Comparison of ENCODE assay signal across 9 cellular contexts in genomic region chr3:112128843-112129727, GRCh38. TPM values are rescaled to one million over a fixed set of nuclear protein-coding genes. Genes with fewer than 3 reads are reported as not detected.
A peak's percentile ranks its signal among the peaks of the same experiment; 100 is the strongest.
DNase-seq lines count a peak whose midpoint lies in the region; ATAC-seq, FAIRE-seq and TF ChIP-seq lines count a peak whose summit lies in the region.
"Had no signal": no experiment of that assay in that cellular context is flagged by ENCODE, and none has a peak within 500 bp of the region (broad histone marks: within the 10 kb centered on the region; RNA-seq: fewer than 3 reads in every experiment).

No MANE protein-coding gene starts in this region.

- H3K27me3 ChIP-seq in small intestine (ENCODE audit: control insufficient read depth in 2 of 2, insufficient read depth in 2 of 2, low read length in 2 of 2), result no peaks in the 10 kb centered on the region

- DNase-seq in epithelial cell of esophagus (ENCODE audit: low read depth) (peak; percentile 67), nucleus accumbens (lab: John Stamatoyannopoulos, UW) (no peak), small intestine (no peak), NCI-H128 (lab: John Stamatoyannopoulos, UW; ENCODE audit: unreplicated experiment) (no peak), Right ventricle myocardium superior (no peak)

- peak overlapping the region; percentile 52 for H3K4me3 Mint-ChIP-seq in T-helper 1 cell treated with Interleukin-12 subunit alpha and Interleukin-12 subunit beta and Interleukin-4 antibody, amounts not matched to agents 30 μg/mL and 1 μg/mL, for 36 hours

- intact Hi-C loops in Right ventricle myocardium superior (cut with DNase I), result no loop called here

- no peak for FAIRE-seq in small intestine (lab: Jason Lieb, UNC)

- no peak overlapping the region for H3K4me3 ChIP-seq in epithelial cell of esophagus (ENCODE audit: low read length)
- no peak overlapping the region for H3K4me3 ChIP-seq in small intestine (ENCODE audit: low read depth in 1 of 2, low read length in 2 of 2)
- H3K4me3 ChIP-seq: skin epidermis had no signal

- H3K4me1 ChIP-seq in small intestine (ENCODE audit: control insufficient read depth in 2 of 2, insufficient read depth in 1 of 2, low read depth in 1 of 2, low read length in 1 of 2), result no peaks in the 10 kb centered on the region

- no peaks in the 10 kb centered on the region for H3K9me3 Mint-ChIP-seq in T-helper 1 cell treated with Interleukin-12 subunit alpha and Interleukin-12 subunit beta and Interleukin-4 antibody, amounts not matched to agents 30 μg/mL and 1 μg/mL, for 36 hours

- H3K27ac Mint-ChIP-seq in T-helper 1 cell treated with Interleukin-12 subunit alpha and Interleukin-12 subunit beta and Interleukin-4 antibody, amounts not matched to agents 30 μg/mL and 1 μg/mL, for 36 hours, result peak overlapping the region; percentile 72

- no peaks in the 10 kb centered on the region for H3K9me3 ChIP-seq in small intestine (ENCODE audit: control insufficient read depth, low read depth)

- WGBS in small intestine, 3 donors, result 59 to 66% (median 65%) methylated on average over 7 of the region's 7 CpGs

- H3K4me1 Mint-ChIP-seq in T-helper 1 cell treated with Interleukin-12 subunit alpha and Interleukin-12 subunit beta and Interleukin-4 antibody, amounts not matched to agents 30 μg/mL and 1 μg/mL, for 36 hours (ENCODE audit: low read depth), result peaks cover 71% of the 10 kb centered on the region

- H3K36me3 ChIP-seq in small intestine (ENCODE audit: control insufficient read depth in 2 of 2, insufficient read depth in 2 of 2, low read length in 2 of 2), result peaks cover 0 to 4% of the 10 kb centered on the region in 2 donors

- H3K27me3 Mint-ChIP-seq in T-helper 1 cell treated with Interleukin-12 subunit alpha and Interleukin-12 subunit beta and Interleukin-4 antibody, amounts not matched to agents 30 μg/mL and 1 μg/mL, for 36 hours (ENCODE audit: low read depth), result no peaks in the 10 kb centered on the region

- peak overlapping the region in 1 of 2 donors; percentile 39 for H3K27ac ChIP-seq in small intestine (ENCODE audit: low read depth in 1 of 2, low read length in 1 of 2)

- TF ChIP-seq CTCF in epithelial cell of esophagus (IDR thresholded peaks at IDR 0.05; ENCODE audit: insufficient read depth, low read depth, low read length, missing control alignments), result no peak

- H3K36me3 Mint-ChIP-seq in T-helper 1 cell treated with Interleukin-12 subunit alpha and Interleukin-12 subunit beta and Interleukin-4 antibody, amounts not matched to agents 30 μg/mL and 1 μg/mL, for 36 hours (ENCODE audit: low read depth), result peaks cover 29% of the 10 kb centered on the region

- ATAC-seq in GM19023 (IDR thresholded peaks at IDR 0.05; ENCODE audit: unreplicated experiment), result peak; percentile 46
- peak; percentile 54 for ATAC-seq in HG03025 (IDR thresholded peaks at IDR 0.05; ENCODE audit: low FRiP score, unreplicated experiment)
- no peak for ATAC-seq in Right ventricle myocardium superior (ENCODE audit: poor library complexity)

RNA-seq across cellular contexts. Expression of gene GCSAM, which starts 4.0 kb away (rescaled TPM):
- 1 to 10 TPM in 1 of 3 donors, under 1 TPM in 1, not detected in 1; 0.54 to 1.3 TPM for polyA plus RNA-seq in small intestine
- not detected for total RNA-seq in Right ventricle myocardium superior

RNA-seq across cellular contexts. Expression of gene C3orf52, which starts 42.9 kb away (rescaled TPM):
- 1 to 10 TPM; 3.8 to 5.9 (median 4.5) TPM for polyA plus RNA-seq in small intestine
- 2.5 TPM for total RNA-seq in Right ventricle myocardium superior
